ENCODE assay signal across 8 cellular contexts in genomic region chr5:154179846-154180710, GRCh38. TPM values are rescaled to one million over a fixed set of nuclear protein-coding genes. Genes with fewer than 3 reads are reported as not detected.
DNase-seq lines count a peak whose midpoint lies in the region; ATAC-seq and TF ChIP-seq lines count a peak whose summit lies in the region.

No MANE protein-coding gene starts in this region.

- ATAC-seq in HG03135 (IDR thresholded peaks at IDR 0.05; ENCODE audit: unreplicated experiment), result peak; percentile 95

- peak; percentile 24 for DNase-seq in DMS79 (lab: John Stamatoyannopoulos, UW)
- DNase-seq in GM19238 (ENCODE audit: insufficient read length, low spot score), result peak; percentile 30
- DNase-seq in NCI-H2196 (lab: John Stamatoyannopoulos, UW; ENCODE audit: unreplicated experiment), result peak; percentile 73
- peak; percentile 83 for DNase-seq in activated CD4-positive, alpha-beta T cell treated with anti-CD3 and anti-CD28 coated beads, Interleukin-2, amount 10 ng/mL, durations not matched to agents 24 days and 14 days
- DNase-seq in fibroblast of the conjunctiva (ENCODE audit: low read depth), result peak; percentile 45
- no peak for DNase-seq in osteocyte (ENCODE audit: extremely low spot score, unreplicated experiment)
- DNase-seq in ecto neural progenitor cell (ENCODE audit: low spot score), result no peak

- H3K4me3 Mint-ChIP-seq in activated CD4-positive, alpha-beta T cell treated with anti-CD3 and anti-CD28 coated beads, Interleukin-2, amount 10 ng/mL, durations not matched to agents 24 days and 14 days, result no peak overlapping the region
- no peak overlapping the region for H3K4me3 Mint-ChIP-seq in osteocyte (ENCODE audit: unreplicated experiment)

- H3K9me3 Mint-ChIP-seq in activated CD4-positive, alpha-beta T cell treated with anti-CD3 and anti-CD28 coated beads, Interleukin-2, amount 10 ng/mL, durations not matched to agents 24 days and 14 days, result no peaks in the 10 kb centered on the region
- no peaks in the 10 kb centered on the region for H3K9me3 Mint-ChIP-seq in osteocyte (ENCODE audit: unreplicated experiment)

- peaks cover 18% of the 10 kb centered on the region for H3K4me1 Mint-ChIP-seq in activated CD4-positive, alpha-beta T cell treated with anti-CD3 and anti-CD28 coated beads, Interleukin-2, amount 10 ng/mL, durations not matched to agents 24 days and 14 days
- peaks cover 8% of the 10 kb centered on the region for H3K4me1 Mint-ChIP-seq in osteocyte (ENCODE audit: unreplicated experiment)

- no peak overlapping the region for H3K27ac Mint-ChIP-seq in activated CD4-positive, alpha-beta T cell treated with anti-CD3 and anti-CD28 coated beads, Interleukin-2, amount 10 ng/mL, durations not matched to agents 24 days and 14 days
- H3K27ac Mint-ChIP-seq in osteocyte (ENCODE audit: unreplicated experiment), result no peak overlapping the region

- no peaks in the 10 kb centered on the region for H3K36me3 Mint-ChIP-seq in activated CD4-positive, alpha-beta T cell treated with anti-CD3 and anti-CD28 coated beads, Interleukin-2, amount 10 ng/mL, durations not matched to agents 24 days and 14 days (ENCODE audit: low read depth)
- no peaks in the 10 kb centered on the region for H3K36me3 Mint-ChIP-seq in osteocyte (ENCODE audit: unreplicated experiment)

- TF ChIP-seq CTCF in osteocyte (IDR thresholded peaks at IDR 0.05), result peak; percentile 85

- intact Hi-C loops in activated CD4-positive, alpha-beta T cell treated with anti-CD3 and anti-CD28 coated beads, Interleukin-2, amount 10 ng/mL, durations not matched to agents 24 days and 14 days (cut with micrococcal nuclease), result loop anchor here (1.0 kb wide), 3 partner anchors 108 to 225 kb away; no protein-coding TSS in a partner anchor

- peaks cover 10% of the 10 kb centered on the region for H3K27me3 Mint-ChIP-seq in activated CD4-positive, alpha-beta T cell treated with anti-CD3 and anti-CD28 coated beads, Interleukin-2, amount 10 ng/mL, durations not matched to agents 24 days and 14 days
- peaks cover 10% of the 10 kb centered on the region for H3K27me3 Mint-ChIP-seq in osteocyte (ENCODE audit: unreplicated experiment)

RNA-seq across cellular contexts. Expression of gene GALNT10, which starts 10.5 kb away (rescaled TPM):
- 42.7 and 50.7 TPM in 2 replicates for total RNA-seq in activated CD4-positive, alpha-beta T cell treated with anti-CD3 and anti-CD28 coated beads, Interleukin-2, amount 10 ng/mL, durations not matched to agents 24 days and 14 days
- 174 and 178 TPM in 2 replicates for total RNA-seq in osteocyte

Comparison
In these comparisons a context has a peak if more than half of its experiments do, and no peak if none do; other contexts are left out.
1. DNase-seq: peak in DMS79 (single experiment), GM19238 (single experiment), NCI-H2196 (single experiment), activated CD4-positive, alpha-beta T cell treated with anti-CD3 and anti-CD28 coated beads, Interleukin-2, amount 10 ng/mL, durations not matched to agents 24 days and 14 days (single experiment) and fibroblast of the conjunctiva (single experiment); none in osteocyte (single experiment) and ecto neural progenitor cell (single experiment).